ENCODE assay signal across 9 cellular contexts in genomic region chr12:41277019-41277770, GRCh38.
DNase-seq lines count a peak whose midpoint lies in the region; ATAC-seq, FAIRE-seq and TF ChIP-seq lines count a peak whose summit lies in the region.
"Had no signal": no experiment of that assay in that cellular context is flagged by ENCODE, and none has a peak within 500 bp of the region (broad histone marks: within the 10 kb centered on the region; RNA-seq: fewer than 3 reads in every experiment).

No MANE protein-coding gene starts in this region.

- DNase-seq in AG10803 (ENCODE audit: low read depth) (peak; percentile 49), GM10248 (ENCODE audit: extremely low spot score) (peak; percentile 18), RCC 7860 (ENCODE audit: low spot score) (peak; percentile 11), erythroblast (lab: John Stamatoyannopoulos, UW) (peak; percentile 39 to 63), osteoblast (ENCODE audit: insufficient read length, low spot score, missing footprints) (no peak)

- H3K4me3 ChIP-seq in AG10803 (ENCODE audit: low read length) (no peak overlapping the region), osteoblast (ENCODE audit: insufficient read depth, low read length) (peak overlapping the region; percentile 9)
- H3K4me3 ChIP-seq: skin epidermis had no signal

- TF ChIP-seq CTCF in AG10803 (conservative IDR thresholded peaks at IDR 0.05; ENCODE audit: low read length), result peak; percentile 75
- peak; percentile 52 for TF ChIP-seq CTCF in GM10248 (IDR thresholded peaks at IDR 0.05; ENCODE audit: control extremely low read depth, extremely low read depth, low read depth, missing control alignments)
- TF ChIP-seq CTCF in osteoblast (IDR thresholded peaks at IDR 0.05; ENCODE audit: extremely low read depth, low read depth, low read length), result peak; percentile 64

- peak overlapping the region; percentile 59 for H3K4me2 ChIP-seq in osteoblast (ENCODE audit: insufficient read depth, low read length)

- TF ChIP-seq EP300 in Ishikawa (IDR thresholded peaks at IDR 0.05; ENCODE audit: borderline replicate concordance), result no peak

- TF ChIP-seq POLR2A in erythroblast (IDR thresholded peaks at IDR 0.05; ENCODE audit: low read length), result no peak

- H3K36me3 ChIP-seq in osteoblast (ENCODE audit: insufficient read depth, low read length), result no peaks in the 10 kb centered on the region

- no peaks in the 10 kb centered on the region for H4K20me1 ChIP-seq in osteoblast (ENCODE audit: insufficient read depth, low read length)

- CTCF ChIA-PET in GM10248 (lab: Yijun Ruan, JAX), result interaction anchor here (0.7 to 6.2 kb wide), 17 partner anchors 8 to 1292 kb away, joined by 3 to 71 read pairs (median 3); no protein-coding TSS in a partner anchor

- POLR2A ChIA-PET in GM10248 (lab: Yijun Ruan, JAX), result no interaction called here

- H3K79me2 ChIP-seq in osteoblast (ENCODE audit: insufficient read depth, low read length), result no peaks in the 10 kb centered on the region

- no peaks in the 10 kb centered on the region for H3K9me3 ChIP-seq in osteoblast (ENCODE audit: low read depth, low read length)

- peak; percentile 41 for FAIRE-seq in RCC 7860 (lab: Jason Lieb, UNC)

- peak; percentile 98 for TF ChIP-seq RAD21 in Ishikawa (IDR thresholded peaks at IDR 0.05; ENCODE audit: low read depth)

- H3K4me1 ChIP-seq in osteoblast (ENCODE audit: insufficient read depth, low read length), result no peaks in the 10 kb centered on the region

- no peak overlapping the region for H3K27ac ChIP-seq in osteoblast (ENCODE audit: low read depth, low read length)
- H3K27ac ChIP-seq: skin epidermis had no signal

- peak overlapping the region; percentile 49 for H2AFZ ChIP-seq in osteoblast (ENCODE audit: low read length)

- no peaks in the 10 kb centered on the region for H3K27me3 ChIP-seq in osteoblast (ENCODE audit: insufficient read depth, low read length)

- ATAC-seq in GM18873 (IDR thresholded peaks at IDR 0.05; ENCODE audit: low FRiP score, unreplicated experiment) (no peak), HG02852 (IDR thresholded peaks at IDR 0.05; ENCODE audit: unreplicated experiment) (no peak)

TF ChIP-seq in Ishikawa, 13 proteins besides CTCF, POLR2A, EP300 and RAD21:
- TF ChIP-seq MAX (IDR thresholded peaks at IDR 0.05), result no peak
- TF ChIP-seq REST (IDR thresholded peaks at IDR 0.05; ENCODE audit: low read depth), result no peak
- peak; percentile 69 for TF ChIP-seq TEAD4 (IDR thresholded peaks at IDR 0.05)
